ENCODE assay signal across 8 cellular contexts in the genomic region with DNA sequence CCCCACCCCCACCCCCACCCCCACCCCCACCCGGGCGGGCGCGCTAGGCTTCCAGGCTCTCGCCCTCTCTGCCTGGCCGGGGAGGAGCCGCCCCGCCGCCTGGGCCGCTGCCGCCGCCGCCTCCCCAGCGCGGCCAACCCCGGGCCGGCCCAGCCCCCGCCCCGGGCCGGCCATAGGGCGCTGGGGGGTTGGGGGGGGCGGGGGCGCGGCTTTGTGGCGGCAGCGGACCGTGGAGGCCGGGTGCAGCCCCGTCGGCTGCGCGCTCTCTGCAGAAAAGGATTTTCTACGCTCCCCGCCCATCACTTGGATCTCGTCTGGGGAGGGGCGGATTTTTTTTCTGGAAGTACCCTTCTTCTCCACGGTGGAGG.
DNase-seq lines count a peak whose midpoint lies in the region; ATAC-seq and TF ChIP-seq lines count a peak whose summit lies in the region.

No MANE protein-coding gene starts in this region.

- no peaks in the 10 kb centered on the region for H4K20me1 ChIP-seq in SU-DHL-6 (ENCODE audit: low read depth, low read length)

- peak overlapping the region; percentile 95 for H3K27ac ChIP-seq in SU-DHL-6 (ENCODE audit: low read depth, low read length)

- H3K36me3 ChIP-seq in SU-DHL-6 (ENCODE audit: low read length) (no peaks in the 10 kb centered on the region), mucosa of stomach (ENCODE audit: control insufficient read depth, insufficient read depth, low read length) (no peaks in the 10 kb centered on the region)

- H3K9me2 ChIP-seq in SU-DHL-6 (replicated peaks; ENCODE audit: insufficient read depth, low read length) = no peaks in the 10 kb centered on the region

- DNase-seq in ELF-1 (ENCODE audit: low read depth, low spot score) (peak; percentile 30), epithelial cell of proximal tubule (ENCODE audit: low read depth) (no peak), putamen (ENCODE audit: low spot score) (no peak)

- peak overlapping the region; percentile 37 for H2AFZ ChIP-seq in SU-DHL-6 (ENCODE audit: low read depth, low read length, severe bottlenecking)

- H3K27me3 ChIP-seq in SU-DHL-6 (ENCODE audit: low read length) (no peaks in the 10 kb centered on the region), mucosa of stomach (ENCODE audit: control insufficient read depth, insufficient read depth, low read length) (no peaks in the 10 kb centered on the region)

- peak overlapping the region; percentile 86 for H3K4me3 ChIP-seq in SU-DHL-6 (ENCODE audit: insufficient read depth, low read length, poor library complexity, severe bottlenecking)
- H3K4me3 ChIP-seq in epithelial cell of proximal tubule (ENCODE audit: low read depth, low read length) = peak overlapping the region; percentile 94
- peak overlapping the region; percentile 46 for H3K4me3 ChIP-seq in mucosa of stomach (ENCODE audit: low read length)

- TF ChIP-seq CTCF in SU-DHL-6 (IDR thresholded peaks at IDR 0.05; ENCODE audit: insufficient read depth, low read length, poor library complexity, severe bottlenecking) (no peak), epithelial cell of proximal tubule (conservative IDR thresholded peaks at IDR 0.05; ENCODE audit: low read depth, low read length) (no peak)

- ATAC-seq in GM19463 (IDR thresholded peaks at IDR 0.05; ENCODE audit: unreplicated experiment) (peak; percentile 62), HG03571 (IDR thresholded peaks at IDR 0.05; ENCODE audit: unreplicated experiment) (peak; percentile 64), HG02870 (IDR thresholded peaks at IDR 0.05; ENCODE audit: unreplicated experiment) (no peak)

- peaks cover 8% of the 10 kb centered on the region for H3K4me1 ChIP-seq in mucosa of stomach (ENCODE audit: control insufficient read depth, insufficient read depth, low read length)

- peaks cover 49% of the 10 kb centered on the region for H3K79me2 ChIP-seq in SU-DHL-6 (ENCODE audit: insufficient read depth, low read length)

- H3K9ac ChIP-seq in SU-DHL-6 (ENCODE audit: low read length) (peak overlapping the region; percentile 97), mucosa of stomach (ENCODE audit: low read length) (peak overlapping the region; percentile 50)

- peaks cover 31% of the 10 kb centered on the region for H3F3A ChIP-seq in SU-DHL-6 (ENCODE audit: insufficient read depth)

- H3K9me3 ChIP-seq in SU-DHL-6 (ENCODE audit: insufficient read depth, low read length) (no peaks in the 10 kb centered on the region), mucosa of stomach (ENCODE audit: control insufficient read depth, low read length) (no peaks in the 10 kb centered on the region)

- peak overlapping the region; percentile 91 for H3K4me2 ChIP-seq in SU-DHL-6 (ENCODE audit: low read depth, low read length, poor library complexity, severe bottlenecking)
